Comparison of ENCODE assay signal across 27 cellular contexts in the genomic region with DNA sequence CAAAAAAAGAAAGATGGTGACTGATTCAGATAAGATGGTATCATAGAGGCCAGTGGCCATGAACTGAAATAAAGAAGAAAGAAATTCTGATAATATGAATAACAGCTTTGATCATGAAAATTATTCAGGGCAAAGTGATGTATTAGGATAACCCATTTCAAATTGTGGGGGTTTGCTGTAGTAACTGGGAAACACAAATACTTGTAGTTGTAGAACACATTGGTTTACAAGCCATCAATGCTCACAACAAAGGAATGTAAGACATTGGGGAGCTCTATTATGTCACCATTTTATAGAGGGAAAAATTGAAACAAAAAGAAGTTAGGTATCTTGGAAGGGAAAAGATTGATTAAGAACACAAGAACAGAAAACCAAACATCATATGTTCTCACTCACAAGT.
DNase-seq lines count a peak whose midpoint lies in the region; ATAC-seq and TF ChIP-seq lines count a peak whose summit lies in the region.
"Had no signal": no experiment of that assay in that cellular context is flagged by ENCODE, and none has a peak within 500 bp of the region (broad histone marks: within the 10 kb centered on the region; RNA-seq: fewer than 3 reads in every experiment).

No MANE protein-coding gene starts in this region.

- no peak for TF ChIP-seq RAD21 in SK-N-SH (IDR thresholded peaks at IDR 0.05; ENCODE audit: low read length)

- H3K27ac ChIP-seq in SK-N-SH (ENCODE audit: low read depth in 2 of 2, low read length in 1 of 2) (peak overlapping the region; percentile 3 to 60; a peak in 3 of 4 replicates), uterus (peak overlapping the region; percentile 77 to 83)
- H3K27ac ChIP-seq: 22Rv1, C4-2B, RWPE1, SK-N-MC had no signal

- no peaks in the 10 kb centered on the region for H4K20me1 ChIP-seq in SK-N-SH (ENCODE audit: insufficient read depth)

- no peak overlapping the region for H3K4me2 ChIP-seq in SK-N-SH
- H3K4me2 ChIP-seq: GM23338 had no signal

- no peak for TF ChIP-seq EP300 in SK-N-SH (IDR thresholded peaks at IDR 0.05; ENCODE audit: borderline replicate concordance in 1 of 2, low read depth in 1 of 2, low read length in 1 of 2)

- H3K4me3 Mint-ChIP-seq in HFFc6: no peak overlapping the region
- no peak overlapping the region for H3K4me3 Mint-ChIP-seq in activated CD8-positive, alpha-beta T cell treated with anti-CD3 and anti-CD28 coated beads for 36 hours
- no peak overlapping the region for H3K4me3 Mint-ChIP-seq in chondrocyte (ENCODE audit: unreplicated experiment)
- H3K4me3 Mint-ChIP-seq: CD8-positive, alpha-beta memory T cell; GM23338 had no signal

- ATAC-seq in SK-N-SH treated with all-trans-retinoic acid at 6 μM for 48 hours: no peak
- no peak for ATAC-seq in activated CD8-positive, alpha-beta T cell treated with anti-CD3 and anti-CD28 coated beads for 36 hours
- ATAC-seq: GM12878, GM23338 had no signal

- TF ChIP-seq CTCF in SK-N-SH (IDR thresholded peaks at IDR 0.05) (no peak), HFFc6 (IDR thresholded peaks at IDR 0.05) (no peak), uterus (IDR thresholded peaks at IDR 0.05) (no peak), chondrocyte (IDR thresholded peaks at IDR 0.05) (no peak)
- TF ChIP-seq CTCF in activated CD8-positive, alpha-beta T cell treated with anti-CD3 and anti-CD28 coated beads for 36 hours (IDR thresholded peaks at IDR 0.05): no peak

- peaks cover 6% of the 10 kb centered on the region for H3K36me3 Mint-ChIP-seq in HFFc6 (ENCODE audit: low read depth)
- no peaks in the 10 kb centered on the region for H3K36me3 Mint-ChIP-seq in activated CD8-positive, alpha-beta T cell treated with anti-CD3 and anti-CD28 coated beads for 36 hours (ENCODE audit: low read depth)
- H3K36me3 Mint-ChIP-seq in chondrocyte (ENCODE audit: low read depth): no peaks in the 10 kb centered on the region

- H3K79me2 ChIP-seq in SK-N-SH (ENCODE audit: insufficient read depth): no peaks in the 10 kb centered on the region

- peaks cover 10% of the 10 kb centered on the region for H3F3A ChIP-seq in SK-N-SH (replicated peaks; ENCODE audit: insufficient read depth)

- peaks cover 55% of the 10 kb centered on the region for H3K4me1 Mint-ChIP-seq in HFFc6 (ENCODE audit: low read depth)
- no peaks in the 10 kb centered on the region for H3K4me1 Mint-ChIP-seq in activated CD8-positive, alpha-beta T cell treated with anti-CD3 and anti-CD28 coated beads for 36 hours (ENCODE audit: low read depth)
- H3K4me1 Mint-ChIP-seq in chondrocyte (ENCODE audit: low read depth): peaks cover 28% of the 10 kb centered on the region
- H3K4me1 Mint-ChIP-seq: CD8-positive, alpha-beta memory T cell had no signal

- DNase-seq in SK-N-SH (no peak), HFFc6 (peak; percentile 81), iris pigment epithelial cell (ENCODE audit: low read depth) (peak; percentile 39), uterus (no peak), chondrocyte (ENCODE audit: low spot score) (no peak), NCI-H1417 treated with DMSO at 0.1 percent for 48 hours (lab: John Stamatoyannopoulos, UW) (no peak)
- DNase-seq in activated CD8-positive, alpha-beta T cell treated with anti-CD3 and anti-CD28 coated beads for 36 hours: no peak
- DNase-seq: ACHN; AML-193; Calu3; CD8-positive, alpha-beta memory T cell; DMS153; Karpas-422; NCI-H1417; NCI-H187; NCI-H2107; NCI-H446 treated with DMSO at 0.1 percent for 48 hours; NCI-H526 treated with DMSO at 0.1 percent for 48 hours; SHP77 treated with DMSO at 0.1 percent for 48 hours had no signal

- CTCF ChIA-PET in SK-N-SH (lab: Yijun Ruan, JAX): interaction anchor here (1.0 to 3.3 kb wide), 4 partner anchors 12 to 228 kb away, joined by 3 to 12 read pairs (median 6); no protein-coding TSS in a partner anchor
- CTCF ChIA-PET in activated CD8-positive, alpha-beta T cell treated with anti-CD3 and anti-CD28 coated beads for 36 hours (lab: Charles Lee): interaction anchor here (0.6 to 1.7 kb wide), 2 partner anchors 10 to 39 kb away, joined by 3 to 7 read pairs; no protein-coding TSS in a partner anchor

- H3K4me1 ChIP-seq in SK-N-SH (ENCODE audit: control insufficient read depth in 1 of 2, insufficient read depth in 2 of 2, low read depth in 1 of 2, low read length in 1 of 2): peaks cover 21 to 28% of the 10 kb centered on the region in 2 experiments
- H3K4me1 ChIP-seq in uterus: peaks cover 6 to 10% of the 10 kb centered on the region in 2 donors

- TF ChIP-seq POLR2A in uterus (IDR thresholded peaks at IDR 0.05): no peak

- H3K27ac Mint-ChIP-seq in HFFc6 (peak overlapping the region; percentile 76), chondrocyte (ENCODE audit: unreplicated experiment) (no peak overlapping the region)
- H3K27ac Mint-ChIP-seq in activated CD8-positive, alpha-beta T cell treated with anti-CD3 and anti-CD28 coated beads for 36 hours: no peak overlapping the region
- H3K27ac Mint-ChIP-seq: GM23338 had no signal

- POLR2A ChIA-PET in SK-N-SH (lab: Yijun Ruan, JAX): no interaction called here
- POLR2A ChIA-PET in activated CD8-positive, alpha-beta T cell treated with anti-CD3 and anti-CD28 coated beads for 36 hours (lab: Charles Lee): no interaction called here

- no peaks in the 10 kb centered on the region for H3K27me3 Mint-ChIP-seq in HFFc6 (ENCODE audit: insufficient read depth)
- peaks cover 8% of the 10 kb centered on the region for H3K27me3 Mint-ChIP-seq in activated CD8-positive, alpha-beta T cell treated with anti-CD3 and anti-CD28 coated beads for 36 hours
- H3K27me3 Mint-ChIP-seq in chondrocyte (ENCODE audit: low read depth): no peaks in the 10 kb centered on the region

- no peaks in the 10 kb centered on the region for H3K27me3 ChIP-seq in SK-N-SH (ENCODE audit: insufficient read depth)
- no peaks in the 10 kb centered on the region for H3K27me3 ChIP-seq in uterus

- H3K4me3 ChIP-seq in SK-N-SH (ENCODE audit: low read depth in 2 of 2, low read length in 1 of 2): no peak overlapping the region
- no peak overlapping the region for H3K4me3 ChIP-seq in uterus
- H3K4me3 ChIP-seq: GM12878, GM23338, HAP-1, SK-N-MC had no signal

- H3K9me3 ChIP-seq in SK-N-SH: no peaks in the 10 kb centered on the region
- H3K9me3 ChIP-seq in uterus: no peaks in the 10 kb centered on the region
- H3K9me3 ChIP-seq: HAP-1 had no signal

- H3K9me3 Mint-ChIP-seq in HFFc6 (no peaks in the 10 kb centered on the region), chondrocyte (ENCODE audit: low read depth) (no peaks in the 10 kb centered on the region)
- no peaks in the 10 kb centered on the region for H3K9me3 Mint-ChIP-seq in activated CD8-positive, alpha-beta T cell treated with anti-CD3 and anti-CD28 coated beads for 36 hours
- H3K9me3 Mint-ChIP-seq: GM23338 had no signal

- no peak overlapping the region for H2AFZ ChIP-seq in SK-N-SH (ENCODE audit: low read depth)

- H3K9ac ChIP-seq in SK-N-SH: no peak overlapping the region

- H3K9me2 ChIP-seq in SK-N-SH: no peaks in the 10 kb centered on the region

- intact Hi-C loops in uterus (cut with DNase I; ENCODE audit: low total_unique reads): no loop called here
- intact Hi-C loops in activated CD8-positive, alpha-beta T cell treated with anti-CD3 and anti-CD28 coated beads for 36 hours (cut with micrococcal nuclease): no loop called here

- H3K36me3 ChIP-seq in SK-N-SH (replicated peaks in 1 of 2; ENCODE audit: control insufficient read depth in 1 of 2, insufficient read depth in 2 of 2, low read length in 1 of 2) (no peaks in the 10 kb centered on the region), uterus (no peaks in the 10 kb centered on the region)
- H3K36me3 ChIP-seq: HAP-1 had no signal

TF ChIP-seq in SK-N-SH, 30 proteins besides CTCF, POLR2A, EP300 and RAD21 (continues in another document):
- TF ChIP-seq FOXJ3 (CRISPR knock-in tag; IDR thresholded peaks at IDR 0.05) (no peak), TCF12 (IDR thresholded peaks at IDR 0.05) (no peak), GABPA (IDR thresholded peaks at IDR 0.05; ENCODE audit: low read depth) (no peak), CHD2 (IDR thresholded peaks at IDR 0.05; ENCODE audit: low read length, partially characterized antibody) (no peak), FOXM1 (IDR thresholded peaks at IDR 0.05; ENCODE audit: low read depth) (no peak)
- TF ChIP-seq, protein P1, sequence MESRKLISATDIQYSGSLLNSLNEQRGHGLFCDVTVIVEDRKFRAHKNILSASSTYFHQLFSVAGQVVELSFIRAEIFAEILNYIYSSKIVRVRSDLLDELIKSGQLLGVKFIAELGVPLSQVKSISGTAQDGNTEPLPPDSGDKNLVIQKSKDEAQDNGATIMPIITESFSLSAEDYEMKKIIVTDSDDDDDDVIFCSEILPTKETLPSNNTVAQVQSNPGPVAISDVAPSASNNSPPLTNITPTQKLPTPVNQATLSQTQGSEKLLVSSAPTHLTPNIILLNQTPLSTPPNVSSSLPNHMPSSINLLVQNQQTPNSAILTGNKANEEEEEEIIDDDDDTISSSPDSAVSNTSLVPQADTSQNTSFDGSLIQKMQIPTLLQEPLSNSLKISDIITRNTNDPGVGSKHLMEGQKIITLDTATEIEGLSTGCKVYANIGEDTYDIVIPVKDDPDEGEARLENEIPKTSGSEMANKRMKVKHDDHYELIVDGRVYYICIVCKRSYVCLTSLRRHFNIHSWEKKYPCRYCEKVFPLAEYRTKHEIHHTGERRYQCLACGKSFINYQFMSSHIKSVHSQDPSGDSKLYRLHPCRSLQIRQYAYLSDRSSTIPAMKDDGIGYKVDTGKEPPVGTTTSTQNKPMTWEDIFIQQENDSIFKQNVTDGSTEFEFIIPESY (IDR thresholded peaks at IDR 0.05; ENCODE audit: borderline replicate concordance, low read depth): no peak

TF ChIP-seq in SK-N-SH treated with all-trans-retinoic acid at 6 μM for 48 hours, 23 proteins besides CTCF, POLR2A, EP300 and RAD21 (continues in another document):
- no peak for TF ChIP-seq ARNTL (CRISPR knock-in tag; IDR thresholded peaks at IDR 0.05; ENCODE audit: borderline replicate concordance, low read depth)

Comparison
In these comparisons a context has a peak if more than half of its experiments do, and no peak if none do; other contexts are left out.
1. DNase-seq: peak in HFFc6 (single experiment) and iris pigment epithelial cell (single experiment); none in SK-N-SH (single experiment), uterus (0 of 2), activated CD8-positive, alpha-beta T cell treated with anti-CD3 and anti-CD28 coated beads for 36 hours (single experiment), chondrocyte (single experiment) and NCI-H1417 treated with DMSO at 0.1 percent for 48 hours (single experiment).